ENCODE assay signal across 15 cellular contexts in genomic region chr2:151845884-151846283, GRCh38. TPM values are rescaled to one million over a fixed set of nuclear protein-coding genes. Genes with fewer than 3 reads are reported as not detected.
DNase-seq lines count a peak whose midpoint lies in the region; ATAC-seq, FAIRE-seq and TF ChIP-seq lines count a peak whose summit lies in the region.
"Had no signal": no experiment of that assay in that cellular context is flagged by ENCODE, and none has a peak within 500 bp of the region (broad histone marks: within the 10 kb centered on the region; RNA-seq: fewer than 3 reads in every experiment).

No MANE protein-coding gene starts in this region.

- H3K9me3 Mint-ChIP-seq in nephron progenitor cell: no peaks in the 10 kb centered on the region
- no peaks in the 10 kb centered on the region for H3K9me3 Mint-ChIP-seq in activated T-helper 2 cell treated with anti-CD3 and anti-CD28 coated beads, Interferon-gamma antibody, Interleukin-2, Interleukin-4, amounts not matched to agents 10 μg/mL and 5 μg/mL and 100 μg/mL, durations not matched to agents 14 hours and 24 hours and 36 hours
- H3K9me3 Mint-ChIP-seq: activated naive CD4-positive, alpha-beta T cell treated with anti-CD3 and anti-CD28 coated beads, Interleukin-2, amount 50 U/mL, for 72 hours had no signal

- no peak overlapping the region for H3K4me3 ChIP-seq in small intestine (ENCODE audit: low read depth in 1 of 2, low read length in 2 of 2)
- H3K4me3 ChIP-seq: SJCRH30 had no signal

- FAIRE-seq in small intestine (lab: Jason Lieb, UNC): no peak
- FAIRE-seq: bronchial epithelial cell had no signal

- no peaks in the 10 kb centered on the region for H3K36me3 ChIP-seq in small intestine (ENCODE audit: control insufficient read depth in 2 of 2, insufficient read depth in 2 of 2, low read length in 2 of 2)
- H3K36me3 ChIP-seq: SJCRH30 had no signal

- H3K4me3 Mint-ChIP-seq in nephron progenitor cell: no peak overlapping the region
- H3K4me3 Mint-ChIP-seq in activated T-helper 2 cell treated with anti-CD3 and anti-CD28 coated beads, Interferon-gamma antibody, Interleukin-2, Interleukin-4, amounts not matched to agents 10 μg/mL and 5 μg/mL and 100 μg/mL, durations not matched to agents 14 hours and 24 hours and 36 hours (ENCODE audit: low read depth): no peak overlapping the region

- TF ChIP-seq CTCF in nephron progenitor cell (IDR thresholded peaks at IDR 0.05): no peak

- no peak overlapping the region for H3K27ac ChIP-seq in small intestine (ENCODE audit: low read depth in 1 of 2, low read length in 1 of 2)
- H3K27ac ChIP-seq: SJCRH30 had no signal

- H3K27me3 ChIP-seq in small intestine (ENCODE audit: control insufficient read depth in 2 of 2, insufficient read depth in 2 of 2, low read length in 2 of 2): no peaks in the 10 kb centered on the region
- H3K27me3 ChIP-seq: SJCRH30 had no signal

- H3K4me1 ChIP-seq in small intestine (ENCODE audit: control insufficient read depth in 2 of 2, insufficient read depth in 1 of 2, low read depth in 1 of 2, low read length in 1 of 2): no peaks in the 10 kb centered on the region

- H3K9me3 ChIP-seq in small intestine (ENCODE audit: control insufficient read depth, low read depth): no peaks in the 10 kb centered on the region
- H3K9me3 ChIP-seq: SJCRH30 had no signal

- peaks cover 4% of the 10 kb centered on the region for H3K27me3 Mint-ChIP-seq in nephron progenitor cell (ENCODE audit: low read depth, poor library complexity)
- H3K27me3 Mint-ChIP-seq in activated T-helper 2 cell treated with anti-CD3 and anti-CD28 coated beads, Interferon-gamma antibody, Interleukin-2, Interleukin-4, amounts not matched to agents 10 μg/mL and 5 μg/mL and 100 μg/mL, durations not matched to agents 14 hours and 24 hours and 36 hours (ENCODE audit: low read depth): peaks cover 22% of the 10 kb centered on the region
- H3K27me3 Mint-ChIP-seq: progenitor cell of endocrine pancreas had no signal

- DNase-seq in small intestine (no peak), nephron progenitor cell (no peak), HT-29 (ENCODE audit: low spot score) (no peak)
- no peak for DNase-seq in activated T-helper 2 cell treated with anti-CD3 and anti-CD28 coated beads, Interferon-gamma antibody, Interleukin-2, Interleukin-4, amounts not matched to agents 10 μg/mL and 5 μg/mL and 100 μg/mL, durations not matched to agents 14 hours and 24 hours and 36 hours (ENCODE audit: low spot score)
- DNase-seq: GDM1, HCEC 1CT, SJCRH30, T-helper 9 cell had no signal

- ATAC-seq in GM18861 (IDR thresholded peaks at IDR 0.05; ENCODE audit: unreplicated experiment) (peak; percentile 45), GM21390 (IDR thresholded peaks at IDR 0.05; ENCODE audit: unreplicated experiment) (peak; percentile 54), HG02885 (IDR thresholded peaks at IDR 0.05; ENCODE audit: poor library complexity, unreplicated experiment) (peak; percentile 61), HG03565 (IDR thresholded peaks at IDR 0.05; ENCODE audit: unreplicated experiment) (peak; percentile 41)
- ATAC-seq: activated naive CD4-positive, alpha-beta T cell treated with anti-CD3 and anti-CD28 coated beads, Interleukin-2, amount 50 U/mL, for 72 hours had no signal

- peaks cover 26% of the 10 kb centered on the region for H3K4me1 Mint-ChIP-seq in nephron progenitor cell
- no peaks in the 10 kb centered on the region for H3K4me1 Mint-ChIP-seq in activated T-helper 2 cell treated with anti-CD3 and anti-CD28 coated beads, Interferon-gamma antibody, Interleukin-2, Interleukin-4, amounts not matched to agents 10 μg/mL and 5 μg/mL and 100 μg/mL, durations not matched to agents 14 hours and 24 hours and 36 hours (ENCODE audit: low read depth)

- intact Hi-C loops in activated T-helper 2 cell treated with anti-CD3 and anti-CD28 coated beads, Interferon-gamma antibody, Interleukin-2, Interleukin-4, amounts not matched to agents 10 μg/mL and 5 μg/mL and 100 μg/mL, durations not matched to agents 14 hours and 24 hours and 36 hours (cut with micrococcal nuclease): loop anchor here (2.0 kb wide), 1 partner anchor 25 kb away; no protein-coding TSS in a partner anchor

- H3K27ac Mint-ChIP-seq in nephron progenitor cell: no peak overlapping the region
- no peak overlapping the region for H3K27ac Mint-ChIP-seq in activated T-helper 2 cell treated with anti-CD3 and anti-CD28 coated beads, Interferon-gamma antibody, Interleukin-2, Interleukin-4, amounts not matched to agents 10 μg/mL and 5 μg/mL and 100 μg/mL, durations not matched to agents 14 hours and 24 hours and 36 hours
- H3K27ac Mint-ChIP-seq: activated naive CD4-positive, alpha-beta T cell treated with anti-CD3 and anti-CD28 coated beads, Interleukin-2, amount 50 U/mL, for 72 hours; progenitor cell of endocrine pancreas had no signal

- 90 to 95% (median 93%) methylated on average over 2 of the region's 2 CpGs for WGBS in small intestine, 3 donors

- H3K36me3 Mint-ChIP-seq in nephron progenitor cell (ENCODE audit: low read depth): no peaks in the 10 kb centered on the region
- no peaks in the 10 kb centered on the region for H3K36me3 Mint-ChIP-seq in activated T-helper 2 cell treated with anti-CD3 and anti-CD28 coated beads, Interferon-gamma antibody, Interleukin-2, Interleukin-4, amounts not matched to agents 10 μg/mL and 5 μg/mL and 100 μg/mL, durations not matched to agents 14 hours and 24 hours and 36 hours (ENCODE audit: low read depth)
- H3K36me3 Mint-ChIP-seq: activated naive CD4-positive, alpha-beta T cell treated with anti-CD3 and anti-CD28 coated beads, Interleukin-2, amount 50 U/mL, for 72 hours had no signal

RNA-seq across cellular contexts. Expression of gene ARL5A, which starts 17.7 kb away (rescaled TPM):
- polyA plus RNA-seq in small intestine: 10 to 100 TPM; 14.9 to 34.0 (median 25.7) TPM
- 64.9 and 71.7 TPM in 2 replicates for total RNA-seq in activated T-helper 2 cell treated with anti-CD3 and anti-CD28 coated beads, Interferon-gamma antibody, Interleukin-2, Interleukin-4, amounts not matched to agents 10 μg/mL and 5 μg/mL and 100 μg/mL, durations not matched to agents 14 hours and 24 hours and 36 hours
- total RNA-seq in HT-29 (2014; rRNA removed; shearing (Covaris generic)): 82.0 and 125 TPM in 2 replicates
